In the genomic region with DNA sequence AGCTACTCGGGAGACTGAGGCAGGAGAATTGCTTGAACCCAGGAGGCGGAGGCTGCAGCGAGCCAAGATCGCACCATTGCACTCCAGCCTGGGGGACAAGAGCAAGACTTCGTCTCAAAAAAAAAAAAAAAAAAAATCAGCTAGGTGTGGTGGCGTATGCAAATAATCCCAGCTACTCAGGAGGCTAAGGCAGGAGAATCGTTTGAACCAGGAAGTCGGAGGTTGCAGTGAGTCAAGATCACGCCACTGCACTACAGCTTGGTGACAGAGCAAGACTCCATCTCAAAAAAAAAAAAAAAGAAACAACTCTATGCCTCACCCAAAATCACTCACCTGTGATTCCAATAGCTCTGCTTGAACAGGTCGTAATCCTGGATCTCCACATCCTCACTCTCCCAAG, we compare ENCODE assay signal across 1 cellular context. TPM values are rescaled to one million over a fixed set of nuclear protein-coding genes. Genes with fewer than 3 reads are reported as not detected.
"Had no signal": no experiment of that assay in that cellular context is flagged by ENCODE, and none has a peak within 500 bp of the region (broad histone marks: within the 10 kb centered on the region; RNA-seq: fewer than 3 reads in every experiment).

No MANE protein-coding gene starts in this region.

RNA-seq across cellular contexts. Expression of gene LPAR5, which starts 40.1 kb away (rescaled TPM):
- total RNA-seq: SJCRH30 had no signal

RNA-seq across cellular contexts. Expression of gene ACRBP, which starts 51.6 kb away (rescaled TPM):
- total RNA-seq: SJCRH30 had no signal
